ENCODE assay signal across 8 cellular contexts in the genomic region with DNA sequence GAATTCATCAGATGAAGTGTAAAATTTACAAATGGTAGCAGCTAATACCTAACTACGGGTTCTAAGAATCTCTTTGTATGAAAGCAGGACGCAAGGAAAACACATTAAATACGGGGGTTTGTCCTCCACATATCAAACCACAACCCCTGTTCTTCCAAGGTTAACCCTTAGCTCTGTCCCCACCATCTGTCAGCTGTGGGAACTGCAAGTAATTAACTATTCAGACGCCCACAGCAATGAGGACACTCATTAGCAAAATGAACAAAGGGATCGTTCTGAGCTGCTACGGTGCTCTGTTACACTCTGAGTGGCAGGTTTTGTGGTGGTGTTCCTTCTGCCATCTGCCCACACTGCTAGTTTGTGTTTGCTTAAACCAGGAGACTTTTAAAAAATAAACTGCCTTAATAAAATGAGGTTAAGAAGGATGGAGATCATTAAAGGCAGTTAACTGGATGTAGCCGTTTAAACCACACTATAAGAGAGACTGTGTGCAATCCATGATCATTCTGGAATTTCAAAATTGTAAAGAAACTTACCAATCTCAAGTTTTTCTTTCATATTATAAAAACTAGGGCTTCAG. TPM values are rescaled to one million over a fixed set of nuclear protein-coding genes. Genes with fewer than 3 reads are reported as not detected.
DNase-seq lines count a peak whose midpoint lies in the region; ATAC-seq and TF ChIP-seq lines count a peak whose summit lies in the region.

No MANE protein-coding gene starts in this region.

- no peak overlapping the region for H3K4me3 Mint-ChIP-seq in nephron progenitor cell

- peak; percentile 45 for DNase-seq in GM10248 (ENCODE audit: extremely low spot score)
- peak; percentile 66 for DNase-seq in OCI-M1 (lab: John Stamatoyannopoulos, UW)
- DNase-seq in cerebellar cortex (ENCODE audit: low spot score): peak; percentile 33
- peak; percentile 66 for DNase-seq in nephron progenitor cell
- DNase-seq in suprapubic skin (ENCODE audit: low spot score in 2 of 2): no peak
- DNase-seq in cardiac septum (ENCODE audit: low spot score): no peak

- no peak for TF ChIP-seq EP300 in suprapubic skin (IDR thresholded peaks at IDR 0.05)

- WGBS in suprapubic skin: 32% methylated on average over 7 of the region's 7 CpGs

- TF ChIP-seq CTCF in GM10248 (IDR thresholded peaks at IDR 0.05; ENCODE audit: control extremely low read depth, extremely low read depth, low read depth, missing control alignments) (peak; percentile 64), nephron progenitor cell (IDR thresholded peaks at IDR 0.05) (peak; percentile 62), suprapubic skin (IDR thresholded peaks at IDR 0.05) (peak in 1 of 2 donors; percentile 12)

- peaks cover 10% of the 10 kb centered on the region for H3K27me3 ChIP-seq in suprapubic skin

- H3K9me3 ChIP-seq in suprapubic skin: no peaks in the 10 kb centered on the region

- H3K4me1 ChIP-seq in suprapubic skin: no peaks in the 10 kb centered on the region

- peak; percentile 80 for ATAC-seq in GM21360 (IDR thresholded peaks at IDR 0.05; ENCODE audit: unreplicated experiment)
- ATAC-seq in HG03565 (IDR thresholded peaks at IDR 0.05; ENCODE audit: unreplicated experiment): peak; percentile 97

- peaks cover 32% of the 10 kb centered on the region for H3K27me3 Mint-ChIP-seq in nephron progenitor cell (ENCODE audit: low read depth, poor library complexity)

- H3K36me3 Mint-ChIP-seq in nephron progenitor cell (ENCODE audit: low read depth): no peaks in the 10 kb centered on the region

- peaks cover 9% of the 10 kb centered on the region for H3K9me3 Mint-ChIP-seq in nephron progenitor cell

- intact Hi-C loops in cardiac septum (cut with DNase I): loop anchor here (10.0 kb wide), 1 partner anchor 128 kb away; no protein-coding TSS in a partner anchor

- H3K27ac ChIP-seq in suprapubic skin: no peak overlapping the region

- H3K36me3 ChIP-seq in suprapubic skin: no peaks in the 10 kb centered on the region

- CTCF ChIA-PET in GM10248 (lab: Yijun Ruan, JAX): interaction anchor here (0.8 to 6.7 kb wide), 17 partner anchors 8 to 1227 kb away, joined by 3 to 65 read pairs (median 4); no protein-coding TSS in a partner anchor

- H3K4me1 Mint-ChIP-seq in nephron progenitor cell: peaks cover 5% of the 10 kb centered on the region

- no peak overlapping the region for H3K27ac Mint-ChIP-seq in nephron progenitor cell

- no peak for TF ChIP-seq POLR2A in suprapubic skin (IDR thresholded peaks at IDR 0.05)

- POLR2A ChIA-PET in GM10248 (lab: Yijun Ruan, JAX): no interaction called here

- no peak overlapping the region for H3K4me3 ChIP-seq in suprapubic skin

RNA-seq across cellular contexts. Expression of a gene that starts 51.4 kb away (rescaled TPM):
- total RNA-seq in suprapubic skin: 1 to 10 TPM in 3 of 4 donors, under 1 TPM in 1; 0.93 to 1.5 (median 1.5) TPM
- total RNA-seq in cardiac septum: 0.35 TPM

Comparison
In these comparisons a context has a peak if more than half of its experiments do, and no peak if none do; other contexts are left out.
1. DNase-seq: peak in GM10248 (single experiment), OCI-M1 (single experiment), cerebellar cortex (single experiment) and nephron progenitor cell (single experiment); none in suprapubic skin (0 of 2) and cardiac septum (single experiment).